13 cellular contexts compared by ENCODE assay signal in the genomic region with DNA sequence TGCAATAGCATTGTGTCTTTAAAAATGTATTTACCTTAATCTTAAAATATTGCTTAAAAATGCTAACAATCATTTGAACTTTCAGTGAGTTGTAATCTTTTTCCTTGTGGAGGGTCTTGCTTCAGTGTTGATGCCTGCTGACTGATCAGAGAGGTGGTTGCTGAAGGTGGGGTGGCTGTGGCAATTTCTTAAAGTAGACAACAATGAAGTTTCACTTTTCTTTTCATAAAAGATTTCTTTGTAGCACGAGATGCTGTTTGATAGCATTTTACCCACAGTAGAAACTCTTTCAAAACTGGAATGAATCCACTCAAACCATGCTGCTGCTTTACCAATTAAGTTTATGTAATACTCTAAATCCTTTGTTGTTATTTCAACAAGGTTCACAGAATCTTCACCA. TPM values are rescaled to one million over a fixed set of nuclear protein-coding genes. Genes with fewer than 3 reads are reported as not detected.
DNase-seq lines count a peak whose midpoint lies in the region; ATAC-seq lines count a peak whose summit lies in the region.
"Had no signal": no experiment of that assay in that cellular context is flagged by ENCODE, and none has a peak within 500 bp of the region (broad histone marks: within the 10 kb centered on the region; RNA-seq: fewer than 3 reads in every experiment).

No MANE protein-coding gene starts in this region.

- H3K4me3 ChIP-seq in GM08714 (ENCODE audit: low read length): peak overlapping the region; percentile 4; the same call in 1 of the 2 replicates
- H3K4me3 ChIP-seq: esophagus squamous epithelium, PC-9 had no signal

- peaks cover 15% of the 10 kb centered on the region for H3K36me3 Mint-ChIP-seq in activated T-helper 2 cell treated with anti-CD3 and anti-CD28 coated beads, Interferon-gamma antibody, Interleukin-2, Interleukin-4, amounts not matched to agents 10 μg/mL and 5 μg/mL and 100 μg/mL, durations not matched to agents 14 hours and 24 hours and 36 hours (ENCODE audit: low read depth)
- H3K36me3 Mint-ChIP-seq in natural killer cell treated with Interleukin-12 subunit alpha and Interleukin-12 subunit beta and Interleukin-15 and Interleukin-18, amount 100 ng/mL, for 72 hours: no peaks in the 10 kb centered on the region

- peak overlapping the region; percentile 58 for H3K27ac Mint-ChIP-seq in activated T-helper 2 cell treated with anti-CD3 and anti-CD28 coated beads, Interferon-gamma antibody, Interleukin-2, Interleukin-4, amounts not matched to agents 10 μg/mL and 5 μg/mL and 100 μg/mL, durations not matched to agents 14 hours and 24 hours and 36 hours
- H3K27ac Mint-ChIP-seq in natural killer cell treated with Interleukin-12 subunit alpha and Interleukin-12 subunit beta and Interleukin-15 and Interleukin-18, amount 100 ng/mL, for 72 hours: peak overlapping the region; percentile 74 to 89

- no peaks in the 10 kb centered on the region for H3K9me3 Mint-ChIP-seq in activated T-helper 2 cell treated with anti-CD3 and anti-CD28 coated beads, Interferon-gamma antibody, Interleukin-2, Interleukin-4, amounts not matched to agents 10 μg/mL and 5 μg/mL and 100 μg/mL, durations not matched to agents 14 hours and 24 hours and 36 hours
- H3K9me3 Mint-ChIP-seq in natural killer cell treated with Interleukin-12 subunit alpha and Interleukin-12 subunit beta and Interleukin-15 and Interleukin-18, amount 100 ng/mL, for 72 hours: no peaks in the 10 kb centered on the region

- no peaks in the 10 kb centered on the region for H3K27me3 Mint-ChIP-seq in activated T-helper 2 cell treated with anti-CD3 and anti-CD28 coated beads, Interferon-gamma antibody, Interleukin-2, Interleukin-4, amounts not matched to agents 10 μg/mL and 5 μg/mL and 100 μg/mL, durations not matched to agents 14 hours and 24 hours and 36 hours (ENCODE audit: low read depth)
- H3K27me3 Mint-ChIP-seq in natural killer cell treated with Interleukin-12 subunit alpha and Interleukin-12 subunit beta and Interleukin-15 and Interleukin-18, amount 100 ng/mL, for 72 hours: no peaks in the 10 kb centered on the region
- H3K27me3 Mint-ChIP-seq: type B pancreatic cell had no signal

- intact Hi-C loops in activated T-helper 2 cell treated with anti-CD3 and anti-CD28 coated beads, Interferon-gamma antibody, Interleukin-2, Interleukin-4, amounts not matched to agents 10 μg/mL and 5 μg/mL and 100 μg/mL, durations not matched to agents 14 hours and 24 hours and 36 hours (cut with micrococcal nuclease): loop anchor here (1.0 to 5.0 kb wide), 10 partner anchors 40 to 840 kb away; partner anchors contain the start of gene NR3C1

- peaks cover 42% of the 10 kb centered on the region for H3K4me1 Mint-ChIP-seq in activated T-helper 2 cell treated with anti-CD3 and anti-CD28 coated beads, Interferon-gamma antibody, Interleukin-2, Interleukin-4, amounts not matched to agents 10 μg/mL and 5 μg/mL and 100 μg/mL, durations not matched to agents 14 hours and 24 hours and 36 hours (ENCODE audit: low read depth)
- peaks cover 32 to 36% of the 10 kb centered on the region in 2 donors for H3K4me1 Mint-ChIP-seq in natural killer cell treated with Interleukin-12 subunit alpha and Interleukin-12 subunit beta and Interleukin-15 and Interleukin-18, amount 100 ng/mL, for 72 hours (ENCODE audit: low read depth in 2 of 2)

- peak; percentile 34 for ATAC-seq in GM21576 (IDR thresholded peaks at IDR 0.05; ENCODE audit: unreplicated experiment)
- peak; percentile 55 to 61 for ATAC-seq in natural killer cell treated with Interleukin-12 subunit alpha and Interleukin-12 subunit beta and Interleukin-15 and Interleukin-18, amount 100 ng/mL, for 72 hours
- ATAC-seq in GM18870 (IDR thresholded peaks at IDR 0.05; ENCODE audit: unreplicated experiment): no peak

- peak; percentile 22 for DNase-seq in activated T-helper 2 cell treated with anti-CD3 and anti-CD28 coated beads, Interferon-gamma antibody, Interleukin-2, Interleukin-4, amounts not matched to agents 10 μg/mL and 5 μg/mL and 100 μg/mL, durations not matched to agents 14 hours and 24 hours and 36 hours (ENCODE audit: low spot score)
- DNase-seq in natural killer cell treated with Interleukin-12 subunit alpha and Interleukin-12 subunit beta and Interleukin-15 and Interleukin-18, amount 100 ng/mL, for 72 hours (ENCODE audit: low spot score): no peak
- DNase-seq in MV-4-11 (lab: John Stamatoyannopoulos, UW) (no peak), NCI-H187 (lab: John Stamatoyannopoulos, UW) (no peak), NCI-H2107 treated with DMSO at 0.1 percent for 48 hours (lab: John Stamatoyannopoulos, UW; ENCODE audit: unreplicated experiment) (no peak)
- DNase-seq: caudate nucleus, esophagus squamous epithelium, midbrain, PC-9 had no signal

- H3K4me3 Mint-ChIP-seq in activated T-helper 2 cell treated with anti-CD3 and anti-CD28 coated beads, Interferon-gamma antibody, Interleukin-2, Interleukin-4, amounts not matched to agents 10 μg/mL and 5 μg/mL and 100 μg/mL, durations not matched to agents 14 hours and 24 hours and 36 hours (ENCODE audit: low read depth): peak overlapping the region; percentile 60
- H3K4me3 Mint-ChIP-seq in natural killer cell treated with Interleukin-12 subunit alpha and Interleukin-12 subunit beta and Interleukin-15 and Interleukin-18, amount 100 ng/mL, for 72 hours: peak overlapping the region; percentile 81

RNA-seq across cellular contexts. Expression of gene NR3C1, which starts 50.8 kb away (rescaled TPM):
- total RNA-seq in activated T-helper 2 cell treated with anti-CD3 and anti-CD28 coated beads, Interferon-gamma antibody, Interleukin-2, Interleukin-4, amounts not matched to agents 10 μg/mL and 5 μg/mL and 100 μg/mL, durations not matched to agents 14 hours and 24 hours and 36 hours: 51.3 and 52.0 TPM in 2 replicates
- total RNA-seq in natural killer cell treated with Interleukin-12 subunit alpha and Interleukin-12 subunit beta and Interleukin-15 and Interleukin-18, amount 100 ng/mL, for 72 hours: 100 to 1,000 TPM; 166 to 182 TPM
